Comparison of ENCODE assay signal across 21 cellular contexts in genomic region chr5:157030692-157031091, GRCh38. TPM values are rescaled to one million over a fixed set of nuclear protein-coding genes. Genes with fewer than 3 reads are reported as not detected.
DNase-seq lines count a peak whose midpoint lies in the region; ATAC-seq, FAIRE-seq and TF ChIP-seq lines count a peak whose summit lies in the region.
"Had no signal": no experiment of that assay in that cellular context is flagged by ENCODE, and none has a peak within 500 bp of the region (broad histone marks: within the 10 kb centered on the region; RNA-seq: fewer than 3 reads in every experiment).

No MANE protein-coding gene starts in this region.

- peaks cover 17% of the 10 kb centered on the region for H3K4me1 Mint-ChIP-seq in nephron
- H3K4me1 Mint-ChIP-seq: IgD-negative memory B cell had no signal

- no peak for DNase-seq in activated CD4-positive, CD25-positive, alpha-beta regulatory T cell (lab: John Stamatoyannopoulos, UW)
- DNase-seq in GM12878 (ENCODE audit: low read depth, low spot score) (no peak), UCSD-AML1 (lab: John Stamatoyannopoulos, UW; ENCODE audit: unreplicated experiment) (no peak)
- DNase-seq: 8988T, Caco-2, DMS53, GM23248, NCI-H1930, NCI-H2171 treated with DMSO at 0.1 percent for 48 hours, NCI-H510A had no signal

- TF ChIP-seq CTCF in GM12878 (IDR thresholded peaks at IDR 0.05 in 2 of 3, conservative IDR thresholded peaks at IDR 0.05 in 1 of 3; ENCODE audit: control insufficient read depth in 2 of 3, extremely low read depth in 1 of 3, insufficient read depth in 1 of 3, low read depth in 3 of 3, low read length in 3 of 3) (no peak), nephron (IDR thresholded peaks at IDR 0.05; ENCODE audit: unreplicated experiment in 3 of 3) (no peak)

- H3K4me3 Mint-ChIP-seq in nephron = no peak overlapping the region
- H3K4me3 Mint-ChIP-seq: IgD-negative memory B cell had no signal

- H3K9ac ChIP-seq in GM12878 (ENCODE audit: control insufficient read depth, insufficient read depth, low read length) = no peak overlapping the region
- H3K9ac ChIP-seq: GM23248 had no signal

- 22% methylated on average over 3 of the region's 3 CpGs for WGBS in GM12878 (ENCODE audit: insufficient coverage, insufficient replicate concordance, low lambda C conversion rate, missing lambda C conversion rate)

- CTCF ChIA-PET in GM12878 (lab: Yijun Ruan, JAX) = interaction anchor here (1.3 to 2.9 kb wide), 2 partner anchors 101 to 139 kb away, joined by 6 to 9 read pairs; no protein-coding TSS in a partner anchor

- H3K36me3 Mint-ChIP-seq in nephron (ENCODE audit: low read depth) = no peaks in the 10 kb centered on the region
- H3K36me3 Mint-ChIP-seq: IgD-negative memory B cell had no signal

- no TSS peak for BruUV-seq in GM12878 (replicated peaks; lab: Mats Ljungman, UMichigan)

- no peak for TF ChIP-seq RAD21 in GM12878 (IDR thresholded peaks at IDR 0.05; ENCODE audit: insufficient read depth, low read depth, low read length)

- H3K9me3 Mint-ChIP-seq in nephron = no peaks in the 10 kb centered on the region
- H3K9me3 Mint-ChIP-seq: IgD-negative memory B cell had no signal

- no peaks in the 10 kb centered on the region for H3K9me3 ChIP-seq in GM12878 (replicated peaks; ENCODE audit: control insufficient read depth, insufficient read depth, low read length)
- H3K9me3 ChIP-seq: Caco-2 had no signal

- H3K27me3 Mint-ChIP-seq in nephron (ENCODE audit: low read depth) = peaks cover 7% of the 10 kb centered on the region

- no peaks in the 10 kb centered on the region for H3K79me2 ChIP-seq in GM12878 (ENCODE audit: control insufficient read depth, insufficient read depth, low read length)

- H3K27ac Mint-ChIP-seq in nephron = peak overlapping the region in 2 of 3 experiments; percentile 61 to 91

- intact Hi-C loops in GM12878 (cut with micrococcal nuclease; ENCODE audit: unreplicated experiment) = no loop called here

- RAD21 ChIA-PET in GM12878 (lab: Charles Lee; ENCODE audit: unreplicated experiment) = interaction anchor here (0.6 to 2.2 kb wide), 2 partner anchors 87 to 101 kb away, joined by 5 read pairs; no protein-coding TSS in a partner anchor

- no peak overlapping the region for H3K27ac ChIP-seq in GM12878 (ENCODE audit: control insufficient read depth, insufficient read depth)
- H3K27ac ChIP-seq: C4-2B, GM23248 had no signal

- SMC1A ChIA-PET in GM12878 (lab: Charles Lee; ENCODE audit: uncharacterized antibody, unreplicated experiment) = interaction anchor here (0.9 to 1.6 kb wide), 3 partner anchors 8 to 84 kb away, joined by 3 to 5 read pairs (median 4); no protein-coding TSS in a partner anchor

- no peaks in the 10 kb centered on the region for H3K36me3 ChIP-seq in GM12878 (ENCODE audit: control insufficient read depth in 2 of 2, insufficient read depth in 2 of 2, low read length in 1 of 2)

- FAIRE-seq in GM12878 (lab: Jason Lieb, UNC) = no peak

- no peak overlapping the region for H3K4me3 ChIP-seq in GM12878
- H3K4me3 ChIP-seq: GM23248 had no signal

- no peak for TF ChIP-seq EP300 in GM12878 (IDR thresholded peaks at IDR 0.05; ENCODE audit: borderline replicate concordance in 1 of 2, control insufficient read depth in 1 of 2, low read depth in 2 of 2, low read length in 2 of 2)

- in situ Hi-C loops in GM12878 (cut with MboI) = no loop called here

- no peaks in the 10 kb centered on the region; the same call in 1 of the 2 replicates for H3K4me1 ChIP-seq in GM12878 (ENCODE audit: control insufficient read depth, insufficient read depth, low read length)

- ATAC-seq in activated CD4-positive, CD25-positive, alpha-beta regulatory T cell treated with anti-CD3 and anti-CD28 coated beads, Interleukin-2, amount 50 U/mL, for 24 hours = peak; percentile 46 to 65
- ATAC-seq in GM18520 (IDR thresholded peaks at IDR 0.05; ENCODE audit: unreplicated experiment) = peak; percentile 38
- no peak for ATAC-seq in GM12878
- ATAC-seq in GM21528 (IDR thresholded peaks at IDR 0.05; ENCODE audit: low FRiP score, unreplicated experiment) = no peak
- ATAC-seq in GM18870 (IDR thresholded peaks at IDR 0.05; ENCODE audit: unreplicated experiment) = no peak
- ATAC-seq: HCT116, Panc1 had no signal

- H3K4me2 ChIP-seq in GM12878 (ENCODE audit: control insufficient read depth, insufficient read depth) = no peak overlapping the region

- no peaks in the 10 kb centered on the region for H4K20me1 ChIP-seq in GM12878 (ENCODE audit: control insufficient read depth, insufficient read depth)

- H3K27me3 ChIP-seq in GM12878 (replicated peaks in 1 of 2; ENCODE audit: control insufficient read depth in 2 of 2, insufficient read depth in 2 of 2, low read length in 1 of 2) = no peaks in the 10 kb centered on the region

- TF ChIP-seq POLR2A in GM12878 (IDR thresholded peaks at IDR 0.05; ENCODE audit: low read depth, low read length) = no peak

- POLR2A ChIA-PET in GM12878 (lab: Charles Lee) = interaction anchor here (0.6 kb wide), 1 partner anchor 361 kb away, joined by 3 read pairs; no protein-coding TSS in a partner anchor

- H2AFZ ChIP-seq in GM12878 (ENCODE audit: control insufficient read depth, low read depth, low read length) = no peak overlapping the region
- H2AFZ ChIP-seq: GM23248 had no signal

TF ChIP-seq in GM12878, 131 proteins besides CTCF, POLR2A, EP300 and RAD21:
- TF ChIP-seq SIX5 (IDR thresholded peaks at IDR 0.05; ENCODE audit: low read depth, low read length, severe bottlenecking) (no peak), ATF7 (IDR thresholded peaks at IDR 0.05; ENCODE audit: low read depth) (peak; percentile 31; the same call in 1 of the 2 replicates), ZNF384 (IDR thresholded peaks at IDR 0.05; ENCODE audit: borderline replicate concordance, low read depth, low read length) (0 out of 2 replicates have a peak, but pooled peaks have one; percentile 18), MTA2 (IDR thresholded peaks at IDR 0.05; ENCODE audit: low read depth) (peak; percentile 64; the same call in 1 of the 2 replicates)

RNA-seq across cellular contexts. Expression of gene HAVCR1, which starts 28.2 kb away (rescaled TPM):
- 2.3 and 3.9 TPM in 2 replicates for total RNA-seq in GM12878 (2013; cell fraction: nucleolus; rRNA removed)
- total RNA-seq in GM12878 (2014; rRNA removed) (0.45 TPM in 1 of 2 replicates, not detected in the other), GM12878 (2014; rRNA removed; fragmentation: Illumina TruSeq; extraction: Trizol) (not detected in 2 replicates), GM12878 (2021) (not detected in 2 replicates)
- 0.13 TPM for polyA plus RNA-seq in GM12878 (2011; ENCODE audit: low read depth)
- polyA plus RNA-seq in GM12878 (2011; rRNA removed) (0.07 and 0.08 TPM in 2 replicates), GM12878 (2014; fragmentation: Illumina TruSeq; extraction: Trizol) (0.33 TPM in 1 of 2 replicates, not detected in the other), GM12878 (2014; fragmentation: Nextera tagmentation; extraction: Ambion mirVana) (not detected), GM12878 (2014; rRNA removed) (not detected in 2 replicates), GM12878 (2016; fragmentation: Nextera tagmentation; extraction: Ambion mirVana) (not detected)
- not detected in 2 replicates for polyA plus RNA-seq in GM12878 (2011; cell fraction: cytosol; rRNA removed)
- polyA plus RNA-seq in GM12878 (2011; cell fraction: nucleus; rRNA removed) = 0.24 and 0.26 TPM in 2 replicates
- polyA plus RNA-seq in GM12878 (2012) = not detected in 2 replicates
- 0.37 TPM in 1 of 2 replicates, not detected in the other for polyA minus RNA-seq in GM12878 (2011; rRNA and poly(A)+ RNA removed)
- not detected in 2 replicates for polyA minus RNA-seq in GM12878 (2011; cell fraction: cytosol; rRNA and poly(A)+ RNA removed)
- 1.5 TPM in 1 of 2 replicates, not detected in the other for polyA minus RNA-seq in GM12878 (2011; cell fraction: nucleus; rRNA and poly(A)+ RNA removed)
- total RNA-seq: GM23248, HT1080, LHCN-M2 had no signal
- polyA plus RNA-seq: GM23248, IgD-negative memory B cell had no signal

Comparison
In these comparisons a context has a peak if more than half of its experiments do, and no peak if none do; other contexts are left out.
1. ATAC-seq: peak in activated CD4-positive, CD25-positive, alpha-beta regulatory T cell treated with anti-CD3 and anti-CD28 coated beads, Interleukin-2, amount 50 U/mL, for 24 hours (2 of 2) and GM18520 (single experiment); none in GM12878 (single experiment), GM21528 (single experiment) and GM18870 (single experiment).